Comparison of ENCODE assay signal across 35 cellular contexts in the genomic region with DNA sequence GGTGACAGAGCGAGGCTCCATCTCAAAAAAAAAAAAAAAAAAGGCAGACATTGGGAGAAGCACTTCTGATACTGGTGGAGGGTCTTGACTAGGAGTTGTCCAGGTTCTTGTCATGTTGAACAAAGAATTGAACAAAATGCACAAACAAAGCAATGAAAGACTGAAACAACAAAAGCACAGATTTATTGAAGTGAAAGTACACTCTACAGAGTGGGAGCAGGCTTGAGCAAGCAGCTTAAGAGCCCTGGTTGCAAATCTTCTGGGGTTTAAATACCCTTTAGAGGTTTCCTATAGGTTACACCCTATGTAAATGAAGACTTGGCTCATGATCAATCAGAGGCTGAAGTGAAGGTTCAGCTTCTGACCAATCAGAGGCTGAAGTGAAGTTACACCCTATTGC. TPM values are rescaled to one million over a fixed set of nuclear protein-coding genes. Genes with fewer than 3 reads are reported as not detected.
"Had no signal": no experiment of that assay in that cellular context is flagged by ENCODE, and none has a peak within 500 bp of the region (broad histone marks: within the 10 kb centered on the region; RNA-seq: fewer than 3 reads in every experiment).

No MANE protein-coding gene starts in this region.

- H3K27ac ChIP-seq: adrenal gland, body of pancreas, VCaP had no signal

- H3K4me1 ChIP-seq: adrenal gland, body of pancreas had no signal

- H3K9me3 Mint-ChIP-seq: central memory CD8-positive, alpha-beta T cell had no signal

- H3K27ac Mint-ChIP-seq: activated B cell treated with CpG ODN at 0.5 μM for 24 hours; activated CD4-positive, alpha-beta memory T cell treated with anti-CD3 and anti-CD28 coated beads for 36 hours; activated naive CD4-positive, alpha-beta T cell treated with anti-CD3 and anti-CD28 coated beads for 36 hours; activated naive CD4-positive, alpha-beta T cell treated with anti-CD3 and anti-CD28 coated beads, Interleukin-2, amount 50 U/mL, for 72 hours; activated T-helper 1 cell treated with anti-CD3 and anti-CD28 coated beads, Interleukin-12 subunit alpha, Interleukin-12 subunit beta, Interleukin-2, Interleukin-4 antibody, amounts not matched to agents 30 ng/mL and 10 ng/mL and 1 ng/mL, durations not matched to agents 14 hours and 24 hours and 36 hours; IgD-negative memory B cell had no signal

- H3K36me3 ChIP-seq: adrenal gland had no signal

- H3K4me3 Mint-ChIP-seq: activated B cell treated with CpG ODN at 0.5 μM for 24 hours; activated CD4-positive, alpha-beta memory T cell treated with anti-CD3 and anti-CD28 coated beads for 36 hours; activated naive CD4-positive, alpha-beta T cell treated with anti-CD3 and anti-CD28 coated beads for 36 hours; activated T-cell treated with anti-CD3 and anti-CD28 coated beads, Interleukin-2, amount 50 U/mL, for 4 hours; activated T-helper 1 cell treated with anti-CD3 and anti-CD28 coated beads, Interleukin-12 subunit alpha, Interleukin-12 subunit beta, Interleukin-2, Interleukin-4 antibody, amounts not matched to agents 30 ng/mL and 10 ng/mL and 1 ng/mL, durations not matched to agents 14 hours and 24 hours and 36 hours; central memory CD8-positive, alpha-beta T cell; IgD-negative memory B cell had no signal

- H3K4me3 ChIP-seq: adrenal gland, body of pancreas had no signal

- ATAC-seq: activated naive CD4-positive, alpha-beta T cell treated with anti-CD3 and anti-CD28 coated beads, Interleukin-2, amount 50 U/mL, for 72 hours; activated T-cell treated with anti-CD3 and anti-CD28 coated beads, Interleukin-2, amount 50 U/mL, for 4 hours; body of pancreas had no signal

- H3K9me3 ChIP-seq: body of pancreas had no signal

- DNase-seq: activated B cell treated with CpG ODN at 0.5 μM for 24 hours; activated CD4-positive, alpha-beta memory T cell treated with anti-CD3 and anti-CD28 coated beads for 36 hours; activated CD4-positive, alpha-beta T cell treated with anti-CD3 and anti-CD28 coated beads for 4 hours; activated CD4-positive, alpha-beta T cell treated with anti-CD3 and anti-CD28 coated beads, Interleukin-2, amount 50 U/mL, for 1 hour; activated CD4-positive, CD25-positive, alpha-beta regulatory T cell treated with anti-CD3 and anti-CD28 coated beads, Interleukin-2, amount 50 U/mL, for 72 hours; activated CD8-positive, alpha-beta memory T cell treated with anti-CD3 and anti-CD28 coated beads, Interleukin-2, amount 50 U/mL, for 4 hours; activated gamma-delta T cell treated with Interleukin-2 at 50 U/mL for 16 hours; activated naive CD4-positive, alpha-beta T cell treated with anti-CD3 and anti-CD28 coated beads for 36 hours; activated T-cell treated with anti-CD3 and anti-CD28 coated beads for 4 hours; activated T-cell treated with anti-CD3 and anti-CD28 coated beads, Interleukin-2, amount 50 U/mL, for 4 hours; adrenal gland; body of pancreas; Kasumi-1; KG1; NCI-H1105; NCI-H1436; NCI-H1694; NCI-H1930; NCI-H2081 treated with DMSO at 0.1 percent for 48 hours; NCI-H226; NCI-H524 treated with DMSO at 0.1 percent for 48 hours; NCI-H748 treated with DMSO at 0.1 percent for 48 hours; NK-92 treated with Interleukin-12 subunit alpha and Interleukin-12 subunit beta, amount 100 ng/mL, for 24 hours; Right ventricle myocardium superior; SW 1271; T-helper 1 cell; T-helper 2 cell; T-helper 9 cell had no signal

- H3K27me3 ChIP-seq: adrenal gland, body of pancreas had no signal

- H3K27me3 Mint-ChIP-seq: activated B cell treated with CpG ODN at 0.5 μM for 24 hours; activated CD4-positive, alpha-beta memory T cell treated with anti-CD3 and anti-CD28 coated beads for 36 hours; central memory CD8-positive, alpha-beta T cell; IgD-negative memory B cell had no signal

- H3K4me1 Mint-ChIP-seq: central memory CD8-positive, alpha-beta T cell; IgD-negative memory B cell had no signal

- H3K36me3 Mint-ChIP-seq: activated CD4-positive, alpha-beta memory T cell treated with anti-CD3 and anti-CD28 coated beads for 36 hours; activated naive CD4-positive, alpha-beta T cell treated with anti-CD3 and anti-CD28 coated beads, Interleukin-2, amount 50 U/mL, for 72 hours had no signal

RNA-seq across cellular contexts. Expression of gene PSMA8, which starts 36.8 kb away (rescaled TPM):
- total RNA-seq: astrocyte, body of pancreas, NCI-H460 had no signal
